9 cellular contexts compared by ENCODE assay signal in the genomic region with DNA sequence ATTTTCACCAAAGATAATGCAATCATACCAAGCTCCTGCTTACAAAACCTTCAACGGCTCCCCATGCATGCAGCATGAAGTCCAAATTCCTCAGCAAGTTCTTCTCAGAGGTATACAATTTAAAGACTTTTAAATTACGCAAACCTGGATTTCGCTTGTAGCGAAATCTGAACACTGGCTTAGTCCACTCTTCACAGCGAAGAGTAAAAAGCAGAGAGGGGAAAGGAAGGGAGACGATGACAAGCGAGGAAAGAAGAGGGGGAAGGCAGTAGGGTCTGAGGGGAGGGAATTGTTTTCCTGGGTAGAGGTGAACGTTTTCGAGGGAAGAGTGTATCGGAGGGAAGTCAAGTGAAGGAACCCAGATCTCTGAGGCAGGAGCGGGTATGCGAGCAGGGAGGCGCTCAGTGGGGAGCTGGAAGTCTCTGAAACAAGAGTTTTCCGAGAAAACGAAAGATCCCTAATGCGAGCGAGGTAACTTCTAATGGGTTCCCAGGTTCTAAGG. TPM values are rescaled to one million over a fixed set of nuclear protein-coding genes. Genes with fewer than 3 reads are reported as not detected.
DNase-seq lines count a peak whose midpoint lies in the region; ATAC-seq and TF ChIP-seq lines count a peak whose summit lies in the region.
"Had no signal": no experiment of that assay in that cellular context is flagged by ENCODE, and none has a peak within 500 bp of the region (broad histone marks: within the 10 kb centered on the region; RNA-seq: fewer than 3 reads in every experiment).

No MANE protein-coding gene starts in this region.

- H3K36me3 Mint-ChIP-seq in MCF 10A (ENCODE audit: insufficient read depth, unreplicated experiment), result peaks cover 14% of the 10 kb centered on the region

- H3K27me3 ChIP-seq in upper lobe of right lung, result no peaks in the 10 kb centered on the region

- H3K4me3 Mint-ChIP-seq in MCF 10A (ENCODE audit: unreplicated experiment), result no peak overlapping the region

- ATAC-seq in left colon (peak; percentile 0), upper lobe of right lung (no peak), GM21381 (IDR thresholded peaks at IDR 0.05; ENCODE audit: unreplicated experiment) (no peak)

- no peaks in the 10 kb centered on the region for H3K36me3 ChIP-seq in upper lobe of right lung

- BruUV-seq in MCF 10A (replicated peaks; lab: Mats Ljungman, UMichigan), result no TSS peak

- peak overlapping the region; percentile 74 for H3K27ac ChIP-seq in upper lobe of right lung

- CTCF ChIA-PET in MCF 10A (lab: Yijun Ruan, JAX), result interaction anchor here (0.7 to 10.7 kb wide), 7 partner anchors 9 to 644 kb away, joined by 3 to 303 read pairs (median 27); a partner anchor contains a TSS

- peak overlapping the region; percentile 81 for H3K4me3 ChIP-seq in upper lobe of right lung

- POLR2A ChIA-PET in MCF 10A (lab: Yijun Ruan, JAX), result interaction anchor here (0.7 to 5.2 kb wide), 22 partner anchors 9 to 478 kb away, joined by 3 to 47 read pairs (median 6); a partner anchor contains a TSS

- peaks cover 5% of the 10 kb centered on the region for H3K4me1 Mint-ChIP-seq in MCF 10A (ENCODE audit: insufficient read depth, unreplicated experiment)

- TF ChIP-seq CTCF in MCF 10A (IDR thresholded peaks at IDR 0.05; ENCODE audit: unreplicated experiment) (no peak), upper lobe of right lung (IDR thresholded peaks at IDR 0.05) (no peak)

- H3K27me3 Mint-ChIP-seq in MCF 10A (ENCODE audit: insufficient read depth, unreplicated experiment), result no peaks in the 10 kb centered on the region

- intact Hi-C loops in MCF 10A (cut with micrococcal nuclease) (loop anchor here (2.0 to 5.0 kb wide), 2 partner anchors 187 to 758 kb away; a partner anchor contains a TSS), left colon (cut with DNase I, micrococcal nuclease) (loop anchor here (2.0 to 10.0 kb wide), 3 partner anchors 129 to 478 kb away; a partner anchor contains a TSS), upper lobe of right lung (cut with DNase I) (loop anchor here (10.0 kb wide), 2 partner anchors 135 to 475 kb away; a partner anchor contains a TSS)

- no peak overlapping the region for H3K27ac Mint-ChIP-seq in MCF 10A (ENCODE audit: low read depth, unreplicated experiment)

- DNase-seq in NCI-H748 (lab: John Stamatoyannopoulos, UW; ENCODE audit: unreplicated experiment) (peak; percentile 53), NCI-H748 treated with DMSO at 0.1 percent for 48 hours (lab: John Stamatoyannopoulos, UW) (no peak), MCF 10A (ENCODE audit: unreplicated experiment) (peak; percentile 13), left colon (no peak), upper lobe of right lung (no peak), UCSD-AML1 (lab: John Stamatoyannopoulos, UW; ENCODE audit: unreplicated experiment) (no peak), NCI-H1694 (lab: John Stamatoyannopoulos, UW) (no peak)
- DNase-seq: NCI-H446 treated with DMSO at 0.1 percent for 48 hours had no signal

- H3K4me1 ChIP-seq in upper lobe of right lung, result peaks cover 9% of the 10 kb centered on the region

- no peaks in the 10 kb centered on the region for H3K9me3 Mint-ChIP-seq in MCF 10A (ENCODE audit: unreplicated experiment)

- no peaks in the 10 kb centered on the region for H3K9me3 ChIP-seq in upper lobe of right lung

RNA-seq across cellular contexts. Expression of a gene that starts 0.8 kb away (rescaled TPM):
- total RNA-seq in MCF 10A (2022) (0.71 and 1.4 TPM in 2 replicates), left colon (10 to 100 TPM in 1 of 2 donors, 1 to 10 TPM in 1; 8.4 to 17.5 TPM), upper lobe of right lung (8.4 TPM)

RNA-seq across cellular contexts. Expression of a gene that starts 9.7 kb away (rescaled TPM):
- total RNA-seq in MCF 10A (2022) (9.4 and 9.5 TPM in 2 replicates), left colon (1 to 10 TPM; 1.6 to 3.5 TPM), upper lobe of right lung (0.87 TPM)

RNA-seq across cellular contexts. Expression of a gene that starts 9.9 kb away (rescaled TPM):
- total RNA-seq in MCF 10A (2022) (12.4 and 14.8 TPM in 2 replicates), left colon (10 to 100 TPM in 1 of 2 donors, 1 to 10 TPM in 1; 8.4 to 15.9 TPM), upper lobe of right lung (6.9 TPM)

RNA-seq across cellular contexts. Expression of a gene that starts 31.5 kb away (rescaled TPM):
- total RNA-seq in MCF 10A (2022), result 207 and 242 TPM in 2 replicates
- 100 to 1,000 TPM; 286 to 299 TPM for total RNA-seq in left colon
- 401 TPM for total RNA-seq in upper lobe of right lung

Comparison
In these comparisons a context has a peak if more than half of its experiments do, and no peak if none do; other contexts are left out.
1. DNase-seq: peak in NCI-H748 (single experiment) and MCF 10A (single experiment); none in NCI-H748 treated with DMSO at 0.1 percent for 48 hours (single experiment), left colon (0 of 2), upper lobe of right lung (single experiment), UCSD-AML1 (single experiment) and NCI-H1694 (single experiment).